In the genomic region with DNA sequence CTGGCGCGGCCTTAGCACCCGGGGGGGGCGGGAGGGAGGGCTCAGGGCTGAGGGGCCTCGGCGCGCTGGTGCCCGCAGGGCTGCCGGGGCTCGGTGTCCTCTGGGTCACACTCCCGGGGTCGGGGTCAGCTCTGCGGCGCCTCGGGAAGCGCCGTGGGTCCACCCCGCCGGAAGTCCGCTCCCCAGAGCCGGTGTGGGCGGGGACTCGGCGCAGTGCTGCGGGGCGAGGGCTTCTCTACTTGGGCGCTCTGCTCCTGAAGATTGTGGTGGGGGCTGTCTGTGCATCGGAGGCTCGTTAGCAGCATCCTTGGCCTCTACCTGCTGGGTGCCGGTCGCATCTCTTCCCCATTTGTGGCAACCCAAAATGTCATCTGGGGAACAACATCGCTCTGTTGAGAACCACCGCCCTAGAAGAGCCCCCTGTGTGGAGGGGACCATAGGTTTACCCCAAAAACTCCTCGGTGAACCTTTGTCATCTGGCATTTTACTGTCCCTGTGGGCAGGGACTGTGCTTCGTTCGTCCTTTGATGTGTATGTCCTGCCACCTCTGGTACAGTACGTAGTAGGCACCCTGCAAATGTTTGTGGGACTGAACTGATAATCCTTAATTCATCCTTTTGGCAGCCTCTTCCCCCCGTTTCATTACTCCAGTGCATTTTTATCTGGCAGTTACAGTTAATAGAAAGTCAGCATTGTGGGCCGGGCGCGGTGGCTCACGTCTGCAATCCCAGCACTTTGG, we compare ENCODE assay signal across 1 cellular context.
TF ChIP-seq lines count a peak whose summit lies in the region.

No MANE protein-coding gene starts in this region.

TF ChIP-seq in HEK293, 187 proteins besides CTCF, POLR2A, EP300 and RAD21 (continued from another document):
- TF ChIP-seq ZNF843 (tag by site-specific recombination; IDR thresholded peaks at IDR 0.05) (no peak), KLF9 (tag by site-specific recombination; IDR thresholded peaks at IDR 0.05; ENCODE audit: low read depth) (peak; percentile 48; the same call in 1 of the 2 replicates), ZNF433 (tag by site-specific recombination; IDR thresholded peaks at IDR 0.05; ENCODE audit: low read depth) (no peak), ZEB2 (tag by site-specific recombination; IDR thresholded peaks at IDR 0.05) (no peak), ZNF549 (tag by site-specific recombination; IDR thresholded peaks at IDR 0.05) (no peak)
- TF ChIP-seq, protein P1, sequence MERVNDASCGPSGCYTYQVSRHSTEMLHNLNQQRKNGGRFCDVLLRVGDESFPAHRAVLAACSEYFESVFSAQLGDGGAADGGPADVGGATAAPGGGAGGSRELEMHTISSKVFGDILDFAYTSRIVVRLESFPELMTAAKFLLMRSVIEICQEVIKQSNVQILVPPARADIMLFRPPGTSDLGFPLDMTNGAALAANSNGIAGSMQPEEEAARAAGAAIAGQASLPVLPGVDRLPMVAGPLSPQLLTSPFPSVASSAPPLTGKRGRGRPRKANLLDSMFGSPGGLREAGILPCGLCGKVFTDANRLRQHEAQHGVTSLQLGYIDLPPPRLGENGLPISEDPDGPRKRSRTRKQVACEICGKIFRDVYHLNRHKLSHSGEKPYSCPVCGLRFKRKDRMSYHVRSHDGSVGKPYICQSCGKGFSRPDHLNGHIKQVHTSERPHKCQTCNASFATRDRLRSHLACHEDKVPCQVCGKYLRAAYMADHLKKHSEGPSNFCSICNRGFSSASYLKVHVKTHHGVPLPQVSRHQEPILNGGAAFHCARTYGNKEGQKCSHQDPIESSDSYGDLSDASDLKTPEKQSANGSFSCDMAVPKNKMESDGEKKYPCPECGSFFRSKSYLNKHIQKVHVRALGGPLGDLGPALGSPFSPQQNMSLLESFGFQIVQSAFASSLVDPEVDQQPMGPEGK (tag by site-specific recombination; IDR thresholded peaks at IDR 0.05): 0 out of 2 replicates have a peak, but pooled peaks have one; percentile 10
- TF ChIP-seq, protein P2, sequence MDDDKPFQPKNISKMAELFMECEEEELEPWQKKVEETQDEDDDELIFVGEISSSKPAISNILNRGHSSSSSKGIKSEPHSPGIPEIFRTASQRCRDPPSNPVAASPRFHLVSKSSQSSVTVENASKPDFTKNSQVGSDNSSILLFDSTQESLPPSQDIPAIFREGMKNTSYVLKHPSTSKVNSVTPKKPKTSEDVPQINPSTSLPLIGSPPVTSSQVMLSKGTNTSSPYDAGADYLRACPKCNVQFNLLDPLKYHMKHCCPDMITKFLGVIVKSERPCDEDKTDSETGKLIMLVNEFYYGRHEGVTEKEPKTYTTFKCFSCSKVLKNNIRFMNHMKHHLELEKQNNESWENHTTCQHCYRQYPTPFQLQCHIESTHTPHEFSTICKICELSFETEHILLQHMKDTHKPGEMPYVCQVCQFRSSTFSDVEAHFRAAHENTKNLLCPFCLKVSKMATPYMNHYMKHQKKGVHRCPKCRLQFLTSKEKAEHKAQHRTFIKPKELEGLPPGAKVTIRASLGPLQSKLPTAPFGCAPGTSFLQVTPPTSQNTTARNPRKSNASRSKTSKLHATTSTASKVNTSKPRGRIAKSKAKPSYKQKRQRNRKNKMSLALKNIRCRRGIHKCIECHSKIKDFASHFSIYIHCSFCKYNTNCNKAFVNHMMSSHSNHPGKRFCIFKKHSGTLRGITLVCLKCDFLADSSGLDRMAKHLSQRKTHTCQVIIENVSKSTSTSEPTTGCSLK (tag by site-specific recombination; IDR thresholded peaks at IDR 0.05): no peak
- TF ChIP-seq, protein P3, sequence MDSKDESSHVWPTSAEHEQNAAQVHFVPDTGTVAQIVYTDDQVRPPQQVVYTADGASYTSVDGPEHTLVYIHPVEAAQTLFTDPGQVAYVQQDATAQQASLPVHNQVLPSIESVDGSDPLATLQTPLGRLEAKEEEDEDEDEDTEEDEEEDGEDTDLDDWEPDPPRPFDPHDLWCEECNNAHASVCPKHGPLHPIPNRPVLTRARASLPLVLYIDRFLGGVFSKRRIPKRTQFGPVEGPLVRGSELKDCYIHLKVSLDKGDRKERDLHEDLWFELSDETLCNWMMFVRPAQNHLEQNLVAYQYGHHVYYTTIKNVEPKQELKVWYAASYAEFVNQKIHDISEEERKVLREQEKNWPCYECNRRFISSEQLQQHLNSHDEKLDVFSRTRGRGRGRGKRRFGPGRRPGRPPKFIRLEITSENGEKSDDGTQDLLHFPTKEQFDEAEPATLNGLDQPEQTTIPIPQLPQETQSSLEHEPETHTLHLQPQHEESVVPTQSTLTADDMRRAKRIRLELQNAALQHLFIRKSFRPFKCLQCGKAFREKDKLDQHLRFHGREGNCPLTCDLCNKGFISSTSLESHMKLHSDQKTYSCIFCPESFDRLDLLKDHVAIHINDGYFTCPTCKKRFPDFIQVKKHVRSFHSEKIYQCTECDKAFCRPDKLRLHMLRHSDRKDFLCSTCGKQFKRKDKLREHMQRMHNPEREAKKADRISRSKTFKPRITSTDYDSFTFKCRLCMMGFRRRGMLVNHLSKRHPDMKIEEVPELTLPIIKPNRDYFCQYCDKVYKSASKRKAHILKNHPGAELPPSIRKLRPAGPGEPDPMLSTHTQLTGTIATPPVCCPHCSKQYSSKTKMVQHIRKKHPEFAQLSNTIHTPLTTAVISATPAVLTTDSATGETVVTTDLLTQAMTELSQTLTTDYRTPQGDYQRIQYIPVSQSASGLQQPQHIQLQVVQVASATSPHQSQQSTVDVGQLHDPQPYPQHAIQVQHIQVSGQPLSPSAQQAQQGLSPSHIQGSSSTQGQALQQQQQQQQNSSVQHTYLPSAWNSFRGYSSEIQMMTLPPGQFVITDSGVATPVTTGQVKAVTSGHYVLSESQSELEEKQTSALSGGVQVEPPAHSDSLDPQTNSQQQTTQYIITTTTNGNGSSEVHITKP (tag by site-specific recombination; IDR thresholded peaks at IDR 0.05): peak; percentile 20; the same call in 1 of the 2 replicates
